ENCODE assay signal across 8 cellular contexts in the genomic region with DNA sequence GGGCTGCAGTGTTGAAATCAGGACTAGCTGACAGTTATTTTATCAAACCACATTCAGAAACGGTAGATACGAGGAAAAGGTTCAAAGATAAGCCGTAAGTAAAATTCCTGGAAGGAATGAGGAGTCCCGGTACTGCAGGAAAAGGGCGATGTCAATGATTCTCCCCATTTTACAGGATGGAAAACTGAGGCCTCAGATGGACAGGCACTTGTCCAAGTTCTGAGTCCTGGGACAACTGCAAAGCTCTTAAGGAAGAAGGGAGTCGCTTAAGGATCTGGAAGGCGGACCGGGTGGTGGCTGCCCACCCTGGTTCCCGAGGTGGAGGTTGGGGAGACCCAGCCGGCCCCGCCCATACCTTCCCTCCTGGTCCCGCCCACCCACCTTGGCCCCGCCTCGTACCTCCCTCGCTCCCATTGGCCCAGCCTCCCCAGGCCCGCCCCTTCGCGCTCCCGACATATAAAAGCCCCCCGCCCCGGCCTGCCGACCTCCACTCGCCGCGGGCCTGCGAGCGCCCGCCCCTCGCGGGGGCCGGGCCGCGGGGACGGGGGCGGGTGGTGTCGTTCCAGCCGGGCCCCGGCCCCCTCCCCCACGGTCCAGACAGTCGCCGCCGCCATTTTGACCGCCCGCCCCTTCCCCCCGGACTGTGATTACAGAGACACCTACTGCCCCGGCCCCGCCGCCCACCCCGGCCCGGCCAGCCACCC. TPM values are rescaled to one million over a fixed set of nuclear protein-coding genes. Genes with fewer than 3 reads are reported as not detected.
DNase-seq lines count a peak whose midpoint lies in the region; ATAC-seq and TF ChIP-seq lines count a peak whose summit lies in the region.

No MANE protein-coding gene starts in this region.

- H3K4me1 ChIP-seq in Loucy (ENCODE audit: insufficient read depth, low read length, poor library complexity, severe bottlenecking) (peaks cover 46% of the 10 kb centered on the region), SK-N-SH (ENCODE audit: control insufficient read depth in 1 of 2, insufficient read depth in 2 of 2, low read depth in 1 of 2, low read length in 1 of 2) (peaks cover 0 to 7% of the 10 kb centered on the region in 2 experiments; a peak in 1 of 4 replicates), osteoblast (ENCODE audit: insufficient read depth, low read length) (peaks cover 23% of the 10 kb centered on the region), suprapubic skin (peaks cover 44% of the 10 kb centered on the region)

- 88% methylated on average over 5 of the region's 50 CpGs for WGBS in SK-N-SH (ENCODE audit: low lambda C conversion rate)
- WGBS in suprapubic skin, result 6% methylated on average over 18 of the region's 50 CpGs

- no peaks in the 10 kb centered on the region for H3K9me3 ChIP-seq in Loucy (ENCODE audit: insufficient read depth, low read depth, low read length)
- H3K9me3 ChIP-seq in SK-N-SH, result no peaks in the 10 kb centered on the region
- no peaks in the 10 kb centered on the region for H3K9me3 ChIP-seq in osteoblast (ENCODE audit: low read depth, low read length)
- H3K9me3 ChIP-seq in suprapubic skin, result no peaks in the 10 kb centered on the region

- CTCF ChIA-PET in SK-N-SH (lab: Yijun Ruan, JAX), result interaction anchor here (0.9 to 1.5 kb wide), 5 partner anchors 10 to 123 kb away, joined by 3 to 5 read pairs (median 4); a partner anchor contains a TSS

- DNase-seq in COR-L47 (lab: John Stamatoyannopoulos, UW) (peak; percentile 80), SK-N-SH (peak; percentile 93), head of caudate nucleus (peak; percentile 54 to 95 (median 86)), osteoblast (ENCODE audit: insufficient read length, low spot score, missing footprints) (peak; percentile 95), suprapubic skin (ENCODE audit: low spot score in 2 of 2) (peak; percentile 96 to 98)
- DNase-seq in activated naive CD4-positive, alpha-beta T cell treated with anti-CD3 and anti-CD28 coated beads, Interleukin-2, amount 50 U/mL, for 16 hours, result peak; percentile 85

- H3K9me2 ChIP-seq in Loucy (replicated peaks; ENCODE audit: low read depth, low read length) (no peaks in the 10 kb centered on the region), SK-N-SH (no peaks in the 10 kb centered on the region)

- intact Hi-C loops in head of caudate nucleus (cut with DNase I), result loop anchor here (10.0 kb wide), 2 partner anchors 51 to 69 kb away; a partner anchor contains a TSS

- TF ChIP-seq POLR2A in suprapubic skin (IDR thresholded peaks at IDR 0.05), result peak in 1 of 2 donors; percentile 33

- H3K36me3 ChIP-seq in Loucy (ENCODE audit: insufficient read depth, low read length) (no peaks in the 10 kb centered on the region), SK-N-SH (replicated peaks in 1 of 2; ENCODE audit: control insufficient read depth in 1 of 2, insufficient read depth in 2 of 2, low read length in 1 of 2) (no peaks in the 10 kb centered on the region), osteoblast (ENCODE audit: insufficient read depth, low read length) (no peaks in the 10 kb centered on the region), suprapubic skin (no peaks in the 10 kb centered on the region)

- H2AFZ ChIP-seq in Loucy (ENCODE audit: low read length) (0 out of 2 replicates have a peak overlapping the region, but pooled peaks have one; percentile 31), SK-N-SH (ENCODE audit: low read depth) (peak overlapping the region; percentile 81; the same call in 1 of the 2 replicates), osteoblast (ENCODE audit: low read length) (peak overlapping the region; percentile 85)

- no peak for TF ChIP-seq RAD21 in SK-N-SH (IDR thresholded peaks at IDR 0.05; ENCODE audit: low read length)

- no peak for TF ChIP-seq CTCF in Loucy (conservative IDR thresholded peaks at IDR 0.05; ENCODE audit: low read length)
- TF ChIP-seq CTCF in SK-N-SH (IDR thresholded peaks at IDR 0.05), result no peak
- TF ChIP-seq CTCF in osteoblast (IDR thresholded peaks at IDR 0.05; ENCODE audit: extremely low read depth, low read depth, low read length), result no peak
- TF ChIP-seq CTCF in suprapubic skin (IDR thresholded peaks at IDR 0.05), result no peak

- H3K9ac ChIP-seq in Loucy (ENCODE audit: low read depth, low read length, poor library complexity, severe bottlenecking), result peak overlapping the region; percentile 87
- H3K9ac ChIP-seq in SK-N-SH, result peak overlapping the region; percentile 100

- H3F3A ChIP-seq in Loucy (ENCODE audit: low read depth) (peaks cover 17% of the 10 kb centered on the region; the same call in 1 of the 2 replicates), SK-N-SH (replicated peaks; ENCODE audit: insufficient read depth) (peaks cover 17% of the 10 kb centered on the region)

- H3K27me3 ChIP-seq in Loucy (ENCODE audit: insufficient read depth, low read length, poor library complexity, severe bottlenecking) (no peaks in the 10 kb centered on the region), SK-N-SH (ENCODE audit: insufficient read depth) (no peaks in the 10 kb centered on the region), osteoblast (ENCODE audit: insufficient read depth, low read length) (no peaks in the 10 kb centered on the region), suprapubic skin (no peaks in the 10 kb centered on the region)

- POLR2A ChIA-PET in SK-N-SH (lab: Yijun Ruan, JAX), result interaction anchor here (0.6 to 1.6 kb wide), 4 partner anchors 12 to 67 kb away, joined by 3 to 5 read pairs (median 4); a partner anchor contains a TSS

- H3K27ac ChIP-seq in SK-N-SH (ENCODE audit: low read depth in 2 of 2, low read length in 1 of 2) (peak overlapping the region; percentile 86 to 94), osteoblast (ENCODE audit: low read depth, low read length) (peak overlapping the region; percentile 78), suprapubic skin (peak overlapping the region; percentile 99)

- H3K4me2 ChIP-seq in Loucy (ENCODE audit: low read depth, low read length, poor library complexity, severe bottlenecking) (peak overlapping the region; percentile 56), SK-N-SH (peak overlapping the region; percentile 82; the same call in 1 of the 2 replicates), osteoblast (ENCODE audit: insufficient read depth, low read length) (peak overlapping the region; percentile 74)

- peak; percentile 28 for ATAC-seq in GM21576 (IDR thresholded peaks at IDR 0.05; ENCODE audit: unreplicated experiment)

- H4K20me1 ChIP-seq in Loucy (ENCODE audit: insufficient read depth, low read length, poor library complexity, severe bottlenecking) (no peaks in the 10 kb centered on the region), SK-N-SH (ENCODE audit: insufficient read depth) (no peaks in the 10 kb centered on the region), osteoblast (ENCODE audit: insufficient read depth, low read length) (peaks cover 6% of the 10 kb centered on the region)

- H3K4me3 ChIP-seq in Loucy (ENCODE audit: low read length, poor library complexity, severe bottlenecking), result peak overlapping the region; percentile 80
- H3K4me3 ChIP-seq in SK-N-SH (ENCODE audit: low read depth in 2 of 2, low read length in 1 of 2), result peak overlapping the region; percentile 61 to 66
- peak overlapping the region; percentile 91 for H3K4me3 ChIP-seq in osteoblast (ENCODE audit: insufficient read depth, low read length)
- peak overlapping the region; percentile 83 for H3K4me3 ChIP-seq in suprapubic skin

- TF ChIP-seq EP300 in SK-N-SH (IDR thresholded peaks at IDR 0.05; ENCODE audit: borderline replicate concordance in 1 of 2, low read depth in 1 of 2, low read length in 1 of 2), result no peak
- no peak for TF ChIP-seq EP300 in suprapubic skin (IDR thresholded peaks at IDR 0.05)

- peaks cover 27% of the 10 kb centered on the region for H3K79me2 ChIP-seq in Loucy (ENCODE audit: insufficient read depth, low read length)
- H3K79me2 ChIP-seq in SK-N-SH (ENCODE audit: insufficient read depth), result peaks cover 4% of the 10 kb centered on the region; the same call in 1 of the 2 replicates
- peaks cover 23% of the 10 kb centered on the region for H3K79me2 ChIP-seq in osteoblast (ENCODE audit: insufficient read depth, low read length)

TF ChIP-seq in SK-N-SH, 30 proteins besides CTCF, POLR2A, EP300 and RAD21 (continues in another document):
- TF ChIP-seq MXI1 (IDR thresholded peaks at IDR 0.05; ENCODE audit: low read depth, low read length) (no peak), JUND (IDR thresholded peaks at IDR 0.05) (no peak), TAF1 (IDR thresholded peaks at IDR 0.05; ENCODE audit: borderline replicate concordance, low read depth, low read length) (no peak), SMC3 (IDR thresholded peaks at IDR 0.05; ENCODE audit: low read depth, low read length) (no peak)
- TF ChIP-seq, protein P1, sequence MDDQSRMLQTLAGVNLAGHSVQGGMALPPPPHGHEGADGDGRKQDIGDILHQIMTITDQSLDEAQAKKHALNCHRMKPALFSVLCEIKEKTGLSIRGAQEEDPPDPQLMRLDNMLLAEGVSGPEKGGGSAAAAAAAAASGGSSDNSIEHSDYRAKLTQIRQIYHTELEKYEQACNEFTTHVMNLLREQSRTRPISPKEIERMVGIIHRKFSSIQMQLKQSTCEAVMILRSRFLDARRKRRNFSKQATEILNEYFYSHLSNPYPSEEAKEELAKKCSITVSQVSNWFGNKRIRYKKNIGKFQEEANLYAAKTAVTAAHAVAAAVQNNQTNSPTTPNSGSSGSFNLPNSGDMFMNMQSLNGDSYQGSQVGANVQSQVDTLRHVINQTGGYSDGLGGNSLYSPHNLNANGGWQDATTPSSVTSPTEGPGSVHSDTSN (IDR thresholded peaks at IDR 0.05), result no peak

RNA-seq across cellular contexts. Expression of a gene that starts 0.6 kb away (rescaled TPM):
- 0.54 and 1.5 TPM in 2 replicates for polyA plus RNA-seq in SK-N-SH (2012; rRNA removed)
- polyA plus RNA-seq in SK-N-SH (2012; cell fraction: cytosol; rRNA removed), result 0.64 and 1.2 TPM in 2 replicates
- 6.2 and 9.3 TPM in 2 replicates for polyA plus RNA-seq in SK-N-SH (2012; cell fraction: nucleus; rRNA removed)
- total RNA-seq in osteoblast (2.4 and 2.5 TPM in 2 replicates), suprapubic skin (10 to 100 TPM in 2 of 4 donors, 1 to 10 TPM in 2; 6.8 to 13.2 (median 10.1) TPM)

RNA-seq across cellular contexts. Expression of a gene that starts 22.4 kb away (rescaled TPM):
- not detected in 2 replicates for polyA plus RNA-seq in SK-N-SH (2012; rRNA removed)
- polyA plus RNA-seq in SK-N-SH (2012; cell fraction: cytosol; rRNA removed), result not detected in 2 replicates
- not detected in 2 replicates for polyA plus RNA-seq in SK-N-SH (2012; cell fraction: nucleus; rRNA removed)
- not detected in 2 replicates for total RNA-seq in osteoblast
- not detected for total RNA-seq in suprapubic skin

RNA-seq across cellular contexts. Expression of a gene that starts 26.0 kb away (rescaled TPM):
- 9.3 TPM in 2 replicates for polyA plus RNA-seq in SK-N-SH (2012; rRNA removed)
- 5.5 and 7.5 TPM in 2 replicates for polyA plus RNA-seq in SK-N-SH (2012; cell fraction: cytosol; rRNA removed)
- polyA plus RNA-seq in SK-N-SH (2012; cell fraction: nucleus; rRNA removed), result 6.4 and 7.6 TPM in 2 replicates
- 1.1 and 1.2 TPM in 2 replicates for total RNA-seq in osteoblast
- 1 to 10 TPM in 3 of 4 donors, under 1 TPM in 1; 0.76 to 2.5 (median 1.5) TPM for total RNA-seq in suprapubic skin

RNA-seq across cellular contexts. Expression of a gene that starts 53.2 kb away (rescaled TPM):
- polyA plus RNA-seq in SK-N-SH (2012; rRNA removed), result 36.7 and 55.6 TPM in 2 replicates
- polyA plus RNA-seq in SK-N-SH (2012; cell fraction: cytosol; rRNA removed), result 12.5 and 21.6 TPM in 2 replicates
- polyA plus RNA-seq in SK-N-SH (2012; cell fraction: nucleus; rRNA removed), result 239 and 253 TPM in 2 replicates
- total RNA-seq in osteoblast (11.5 and 11.9 TPM in 2 replicates), suprapubic skin (10 to 100 TPM; 38.3 to 52.3 (median 46.2) TPM)

RNA-seq across cellular contexts. Expression of a gene that starts 56.3 kb away (rescaled TPM):
- 5.2 and 5.5 TPM in 2 replicates for polyA plus RNA-seq in SK-N-SH (2012; rRNA removed)
- 4.3 and 5.5 TPM in 2 replicates for polyA plus RNA-seq in SK-N-SH (2012; cell fraction: cytosol; rRNA removed)
- 3.1 and 3.6 TPM in 2 replicates for polyA plus RNA-seq in SK-N-SH (2012; cell fraction: nucleus; rRNA removed)
- total RNA-seq in osteoblast (not detected in 2 replicates), suprapubic skin (not detected)

Comparison
In these comparisons a context has a peak if more than half of its experiments do, and no peak if none do; other contexts are left out.
1. Peak in every context shown above with its lines: DNase-seq, ATAC-seq, H3K4me3 ChIP-seq and H3K27ac ChIP-seq.
2. H2AFZ ChIP-seq: peak in every context shown above with its lines; median percentile 85 in osteoblast; 81 in SK-N-SH; 31 in Loucy.